Comparison of ENCODE assay signal across 8 cellular contexts in genomic region chr14:24232645-24233537, GRCh38. TPM values are rescaled to one million over a fixed set of nuclear protein-coding genes. Genes with fewer than 3 reads are reported as not detected.
DNase-seq lines count a peak whose midpoint lies in the region; ATAC-seq and TF ChIP-seq lines count a peak whose summit lies in the region.

Gene GMPR2, plus strand, starts transcription at chr14:24232929. Its CDS starts 325 bp downstream, at chr14:24233254.

- no peak for DNase-seq in AG04450 (ENCODE audit: low read depth, low spot score)
- DNase-seq in NCI-H524 treated with DMSO at 0.1 percent for 48 hours (lab: John Stamatoyannopoulos, UW): peak; percentile 77
- no peak for DNase-seq in brain microvascular endothelial cell
- DNase-seq in immature natural killer cell: peak in 1 of 3 donors; percentile 15
- DNase-seq in stimulated activated naive B cell treated with anti-CD40 and anti-IgM and Interleukin-4, amounts not matched to agents 10 μg/mL and 1 μg/mL and 100 μg/mL, for 72 hours: peak; percentile 23
- DNase-seq in stimulated activated CD4-positive, alpha-beta T cell treated with anti-CD3 and anti-CD28 coated beads, Interleukin-1b, Interleukin-23, amount 100 ng/mL, for 48 hours: no peak

- H3K27me3 ChIP-seq in AG04450 (ENCODE audit: control insufficient read depth, insufficient read depth, low read length) (no peaks in the 10 kb centered on the region), brain microvascular endothelial cell (replicated peaks) (no peaks in the 10 kb centered on the region)

- ATAC-seq in GM18498 (IDR thresholded peaks at IDR 0.05; ENCODE audit: unreplicated experiment) (peak; percentile 59), HG02798 (IDR thresholded peaks at IDR 0.05; ENCODE audit: poor library complexity, unreplicated experiment) (peak; percentile 74)
- peak; percentile 67 to 69 for ATAC-seq in stimulated activated naive B cell treated with anti-CD40 and anti-IgM and Interleukin-4, amounts not matched to agents 10 μg/mL and 1 μg/mL and 100 μg/mL, for 72 hours (replicated peaks)

- peaks cover 0 to 10% (median 0%) of the 10 kb centered on the region in 3 donors for H3K27me3 Mint-ChIP-seq in immature natural killer cell (ENCODE audit: low read depth in 3 of 3)
- H3K27me3 Mint-ChIP-seq in stimulated activated naive B cell treated with anti-CD40 and anti-IgM and Interleukin-4, amounts not matched to agents 10 μg/mL and 1 μg/mL and 100 μg/mL, for 72 hours: no peaks in the 10 kb centered on the region

- peak within 1 kb of the TSS; percentile 94 to 99 (median 97) for H3K27ac Mint-ChIP-seq in immature natural killer cell
- peak within 1 kb of the TSS; percentile 93 for H3K27ac Mint-ChIP-seq in stimulated activated naive B cell treated with anti-CD40 and anti-IgM and Interleukin-4, amounts not matched to agents 10 μg/mL and 1 μg/mL and 100 μg/mL, for 72 hours

- POLR2A ChIA-PET in AG04450 (lab: Yijun Ruan, JAX): interaction anchor here (0.9 kb wide), 1 partner anchor 9 kb away, joined by 7 read pairs; the partner anchor contains the start of gene TINF2

- no peaks in the 10 kb centered on the region; the same call in 1 of the 2 replicates for H3K9me3 ChIP-seq in AG04450 (ENCODE audit: control insufficient read depth, insufficient read depth, low read length)

- peaks cover 0 to 20% (median 16%) of the 10 kb centered on the region in 3 donors for H3K36me3 Mint-ChIP-seq in immature natural killer cell
- peaks cover 23 to 34% of the 10 kb centered on the region in 2 donors for H3K36me3 Mint-ChIP-seq in stimulated activated naive B cell treated with anti-CD40 and anti-IgM and Interleukin-4, amounts not matched to agents 10 μg/mL and 1 μg/mL and 100 μg/mL, for 72 hours

- in situ Hi-C loops in brain microvascular endothelial cell (cut with HindIII; ENCODE audit: low pct_ligation_motif_present, low sequenced_read_pairs): no loop called here

- TF ChIP-seq CTCF in AG04450 (IDR thresholded peaks at IDR 0.05; ENCODE audit: low read depth, low read length) (no peak), brain microvascular endothelial cell (IDR thresholded peaks at IDR 0.05; ENCODE audit: low read depth, low read length, missing control alignments) (no peak)

- peaks cover 25% of the 10 kb centered on the region for H3K36me3 ChIP-seq in brain microvascular endothelial cell (replicated peaks)

- H3K27ac ChIP-seq in AG04450 (ENCODE audit: low read depth, low read length) (peak within 1 kb of the TSS; percentile 90), brain microvascular endothelial cell (peak within 1 kb of the TSS; percentile 85)

- CTCF ChIA-PET in AG04450 (lab: Charles Lee): interaction anchor here (0.6 kb wide), 1 partner anchor 1149 kb away, joined by 8 read pairs; no protein-coding TSS in a partner anchor

- no peaks in the 10 kb centered on the region for H3K9me3 Mint-ChIP-seq in immature natural killer cell
- no peaks in the 10 kb centered on the region for H3K9me3 Mint-ChIP-seq in stimulated activated naive B cell treated with anti-CD40 and anti-IgM and Interleukin-4, amounts not matched to agents 10 μg/mL and 1 μg/mL and 100 μg/mL, for 72 hours

- H3K4me1 Mint-ChIP-seq in immature natural killer cell: peaks cover 45 to 67% of the 10 kb centered on the region in 2 donors
- peaks cover 28 to 46% of the 10 kb centered on the region in 2 donors for H3K4me1 Mint-ChIP-seq in stimulated activated naive B cell treated with anti-CD40 and anti-IgM and Interleukin-4, amounts not matched to agents 10 μg/mL and 1 μg/mL and 100 μg/mL, for 72 hours

- peak within 1 kb of the TSS; percentile 98 to 99 (median 98) for H3K4me3 Mint-ChIP-seq in immature natural killer cell
- peak within 1 kb of the TSS; percentile 91 to 93 for H3K4me3 Mint-ChIP-seq in stimulated activated naive B cell treated with anti-CD40 and anti-IgM and Interleukin-4, amounts not matched to agents 10 μg/mL and 1 μg/mL and 100 μg/mL, for 72 hours

- H3K4me3 ChIP-seq in AG04450 (ENCODE audit: low read depth, low read length) (peak within 1 kb of the TSS; percentile 95), brain microvascular endothelial cell (ENCODE audit: low read depth, low read length) (peak within 1 kb of the TSS; percentile 93)

RNA-seq across cellular contexts. Expression of gene GMPR2, which starts in this region (rescaled TPM):
- polyA plus RNA-seq in AG04450 (2011; rRNA removed): 89.2 and 95.6 TPM in 2 replicates
- polyA minus RNA-seq in AG04450 (2011; rRNA and poly(A)+ RNA removed): 72.3 and 82.3 TPM in 2 replicates
- polyA plus RNA-seq in immature natural killer cell: 100 to 1,000 TPM in 1 of 3 donors, 10 to 100 TPM in 2; 89.3 to 134 (median 96.0) TPM

Comparison
In these comparisons a context has a peak if more than half of its experiments do, and no peak if none do; other contexts are left out.
1. DNase-seq: peak in NCI-H524 treated with DMSO at 0.1 percent for 48 hours (single experiment) and stimulated activated naive B cell treated with anti-CD40 and anti-IgM and Interleukin-4, amounts not matched to agents 10 μg/mL and 1 μg/mL and 100 μg/mL, for 72 hours (single experiment); none in AG04450 (single experiment), brain microvascular endothelial cell (single experiment) and stimulated activated CD4-positive, alpha-beta T cell treated with anti-CD3 and anti-CD28 coated beads, Interleukin-1b, Interleukin-23, amount 100 ng/mL, for 48 hours (single experiment).
2. Peak in every context shown above with its lines, with median percentiles within 50 percentile points of each other: ATAC-seq.